35 cellular contexts compared by ENCODE assay signal in the genomic region with DNA sequence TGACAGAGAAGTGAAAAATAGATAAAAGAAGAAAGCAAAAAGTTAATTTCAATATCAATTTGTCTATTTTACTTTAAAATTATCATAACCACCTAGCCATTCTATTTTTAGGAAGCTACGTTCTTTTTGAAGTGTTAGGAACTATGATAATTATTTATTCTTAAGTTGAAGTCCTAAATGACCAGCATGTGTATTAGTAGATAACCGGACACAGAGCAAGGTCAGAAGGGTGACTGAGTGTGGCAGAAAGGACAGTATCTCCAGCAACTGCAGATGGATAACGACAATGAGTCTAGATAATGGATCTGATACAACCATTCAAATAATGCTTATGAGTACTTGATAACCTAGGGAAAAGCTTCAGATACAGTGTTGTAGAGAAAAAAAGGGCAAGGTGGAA.
"Had no signal": no experiment of that assay in that cellular context is flagged by ENCODE, and none has a peak within 500 bp of the region (broad histone marks: within the 10 kb centered on the region; RNA-seq: fewer than 3 reads in every experiment).

No MANE protein-coding gene starts in this region.

- H3K36me3 ChIP-seq: adrenal gland, ascending aorta, brain microvascular endothelial cell, breast epithelium, cardiac muscle cell had no signal

- DNase-seq: activated effector memory CD4-positive, alpha-beta T cell treated with anti-CD3 and anti-CD28 coated beads, Interleukin-2, amount 50 U/mL, for 16 hours; activated effector memory CD4-positive, alpha-beta T cell treated with Interleukin-2 at 50 U/mL for 16 hours; activated gamma-delta T cell; activated gamma-delta T cell treated with Interleukin-2 at 50 U/mL for 16 hours; activated naive CD4-positive, alpha-beta T cell; activated naive CD4-positive, alpha-beta T cell treated with anti-CD3 and anti-CD28 coated beads for 36 hours; activated naive CD4-positive, alpha-beta T cell treated with anti-CD3 and anti-CD28 coated beads, Interleukin-2, amount 10 ng/mL, durations not matched to agents 7 days and 5 days; activated naive CD4-positive, alpha-beta T cell treated with anti-CD3 and anti-CD28 coated beads, Interleukin-2, amount 50 U/mL, for 16 hours; activated naive CD4-positive, alpha-beta T cell treated with Interleukin-2 at 50 U/mL for 16 hours; activated naive CD8-positive, alpha-beta T cell treated with anti-CD3 and anti-CD28 coated beads for 36 hours; activated naive CD8-positive, alpha-beta T cell treated with anti-CD3 and anti-CD28 coated beads, Interleukin-2, amount 10 ng/mL, durations not matched to agents 7 days and 5 days; activated naive CD8-positive, alpha-beta T cell treated with anti-CD3 and anti-CD28 coated beads, Interleukin-2, amount 50 U/mL, for 24 hours; activated T-cell treated with anti-CD3 and anti-CD28 coated beads for 4 hours; activated T-cell treated with anti-CD3 and anti-CD28 coated beads, Interleukin-2, amount 50 U/mL, for 1 hour; activated T-cell treated with anti-CD3 and anti-CD28 coated beads, Interleukin-2, amount 50 U/mL, for 24 hours; activated T-cell treated with anti-CD3 and anti-CD28 coated beads, Interleukin-2, amount 50 U/mL, for 4 hours; activated T-cell treated with anti-CD3 and anti-CD28 coated beads, Interleukin-2, amount 50 U/mL, for 48 hours; activated T-cell treated with anti-CD3 and anti-CD28 coated beads, Interleukin-2, amount 50 U/mL, for 72 hours; adrenal gland; amniotic stem cell; amygdala; anterior cingulate cortex; aorta; body of pancreas; brain microvascular endothelial cell; caudate nucleus; central memory CD4-positive, alpha-beta T cell; cerebellar nuclear complex had no signal

- H3K27ac ChIP-seq: adrenal gland, ascending aorta, body of pancreas, brain microvascular endothelial cell, breast epithelium, cardiac muscle cell had no signal

- FAIRE-seq: astrocyte, bronchial epithelial cell had no signal

- H3K4me3 ChIP-seq: adrenal gland, ascending aorta, body of pancreas, breast epithelium, cardiac muscle cell had no signal

- H3K9me3 ChIP-seq: adrenal gland, ascending aorta, body of pancreas, breast epithelium had no signal

- ATAC-seq: activated naive CD4-positive, alpha-beta T cell treated with anti-CD3 and anti-CD28 coated beads, Interleukin-2, amount 50 U/mL, for 72 hours; activated naive CD8-positive, alpha-beta T cell treated with anti-CD3 and anti-CD28 coated beads, Interleukin-2, amount 50 U/mL, for 24 hours; activated T-cell treated with anti-CD3 and anti-CD28 coated beads, Interleukin-2, amount 50 U/mL, for 4 hours; activated T-cell treated with anti-CD3 and anti-CD28 coated beads, Interleukin-2, amount 50 U/mL, for 72 hours; activated T-helper 17 cell treated with anti-CD3 and anti-CD28 coated beads, Interleukin-2, amount 50 U/mL, for 72 hours; body of pancreas had no signal

- H3K4me1 ChIP-seq: adrenal gland, ascending aorta, body of pancreas, breast epithelium had no signal

- H3K27me3 ChIP-seq: adrenal gland, ascending aorta, body of pancreas, brain microvascular endothelial cell, breast epithelium, cardiac muscle cell had no signal
